Comparison of ENCODE assay signal across 17 cellular contexts in genomic region chr15:64344651-64345262, GRCh38. TPM values are rescaled to one million over a fixed set of nuclear protein-coding genes. Genes with fewer than 3 reads are reported as not detected.
A peak's percentile ranks its signal among the peaks of the same experiment; 100 is the strongest.
DNase-seq lines count a peak whose midpoint lies in the region; ATAC-seq, FAIRE-seq and TF ChIP-seq lines count a peak whose summit lies in the region.
"Had no signal": no experiment of that assay in that cellular context is flagged by ENCODE, and none has a peak within 500 bp of the region (broad histone marks: within the 10 kb centered on the region; RNA-seq: fewer than 3 reads in every experiment).

No MANE protein-coding gene starts in this region.

- no peak overlapping the region for H2AFZ ChIP-seq in Karpas-422 (ENCODE audit: low read length)
- H2AFZ ChIP-seq in GM23338, result no peak overlapping the region
- H2AFZ ChIP-seq: PC-9 had no signal

- peak; percentile 35 for DNase-seq in AG09319 (ENCODE audit: extremely low read depth, low read depth)
- DNase-seq in Karpas-422, result no peak
- peak; percentile 67 for DNase-seq in bronchial epithelial cell (ENCODE audit: low read depth)
- DNase-seq in WERI-Rb-1, result no peak
- DNase-seq in CD14-positive monocyte (ENCODE audit: low spot score), result no peak
- no peak for DNase-seq in GM23338 (ENCODE audit: low spot score)
- DNase-seq in SJCRH30, result no peak
- DNase-seq: activated CD8-positive, alpha-beta memory T cell treated with anti-CD3 and anti-CD28 coated beads for 24 hours; aorta; naive B cell; NCI-H1694; NCI-H510A; PC-9; psoas muscle had no signal

- H3K27me3 Mint-ChIP-seq in CD14-positive monocyte (ENCODE audit: low read depth in 3 of 3), result peaks cover 0 to 1% (median 0%) of the 10 kb centered on the region in 3 donors
- H3K27me3 Mint-ChIP-seq in GM23338 (ENCODE audit: insufficient read depth, low read depth, poor library complexity), result no peaks in the 10 kb centered on the region
- H3K27me3 Mint-ChIP-seq: dendritic cell treated with granulocyte-macrophage colony-stimulating factor and Interleukin-4, amounts not matched to agents 40 ng/mL and 50 ng/mL, for 4 days; naive B cell had no signal

- intact Hi-C loops in CD14-positive monocyte (cut with micrococcal nuclease), result no loop called here

- H3K27me3 ChIP-seq in Karpas-422 (ENCODE audit: low read length) (no peaks in the 10 kb centered on the region), bronchial epithelial cell (ENCODE audit: control insufficient read depth, insufficient read depth, low read length) (no peaks in the 10 kb centered on the region), WERI-Rb-1 (ENCODE audit: insufficient read depth, low read depth, severe bottlenecking) (no peaks in the 10 kb centered on the region), GM23338 (ENCODE audit: insufficient read depth) (no peaks in the 10 kb centered on the region), SJCRH30 (no peaks in the 10 kb centered on the region)

- H3K9me3 Mint-ChIP-seq in CD14-positive monocyte (peaks cover 0 to 2% (median 0%) of the 10 kb centered on the region in 7 donors), GM23338 (no peaks in the 10 kb centered on the region)
- H3K9me3 Mint-ChIP-seq: dendritic cell treated with granulocyte-macrophage colony-stimulating factor and Interleukin-4, amounts not matched to agents 40 ng/mL and 50 ng/mL, for 4 days; naive B cell; WTC11 had no signal

- no peaks in the 10 kb centered on the region for H3K9me2 ChIP-seq in Karpas-422 (replicated peaks; ENCODE audit: insufficient read depth, low read length)
- no peaks in the 10 kb centered on the region for H3K9me2 ChIP-seq in GM23338 (ENCODE audit: insufficient read depth)

- H3K4me2 ChIP-seq in Karpas-422 (ENCODE audit: low read depth, low read length, poor library complexity, severe bottlenecking) (no peak overlapping the region), GM23338 (no peak overlapping the region)
- H3K4me2 ChIP-seq: PC-9 had no signal

- H3K27ac Mint-ChIP-seq in CD14-positive monocyte (no peak overlapping the region), GM23338 (no peak overlapping the region)
- H3K27ac Mint-ChIP-seq: dendritic cell treated with granulocyte-macrophage colony-stimulating factor and Interleukin-4, amounts not matched to agents 40 ng/mL and 50 ng/mL, for 4 days; naive B cell had no signal

- TF ChIP-seq CTCF in AG09319 (IDR thresholded peaks at IDR 0.05; ENCODE audit: low read depth, low read length), result no peak
- TF ChIP-seq CTCF in bronchial epithelial cell (IDR thresholded peaks at IDR 0.05; ENCODE audit: insufficient read depth, low read length, severe bottlenecking), result no peak
- TF ChIP-seq CTCF in WERI-Rb-1 (IDR thresholded peaks at IDR 0.05; ENCODE audit: low read depth, low read length), result no peak
- TF ChIP-seq CTCF in CD14-positive monocyte (IDR thresholded peaks at IDR 0.05), result no peak
- no peak for TF ChIP-seq CTCF in GM23338 (conservative IDR thresholded peaks at IDR 0.05; ENCODE audit: low read depth in 2 of 2)

- H3K4me3 Mint-ChIP-seq in CD14-positive monocyte, result no peak overlapping the region
- no peak overlapping the region for H3K4me3 Mint-ChIP-seq in GM23338
- H3K4me3 Mint-ChIP-seq: dendritic cell treated with granulocyte-macrophage colony-stimulating factor and Interleukin-4, amounts not matched to agents 40 ng/mL and 50 ng/mL, for 4 days; naive B cell; WTC11 had no signal

- peaks cover 87% of the 10 kb centered on the region for H3K79me2 ChIP-seq in Karpas-422 (ENCODE audit: low read length)
- H3K79me2 ChIP-seq in GM23338 (replicated peaks; ENCODE audit: insufficient read depth), result peaks cover 43% of the 10 kb centered on the region

- H3F3A ChIP-seq in GM23338 (replicated peaks; ENCODE audit: low read depth), result no peaks in the 10 kb centered on the region

- H3K9me3 ChIP-seq in Karpas-422 (ENCODE audit: low read length) (no peaks in the 10 kb centered on the region), WERI-Rb-1 (ENCODE audit: severe bottlenecking) (no peaks in the 10 kb centered on the region), SJCRH30 (replicated peaks) (no peaks in the 10 kb centered on the region)
- H3K9me3 ChIP-seq: psoas muscle had no signal

- H3K27ac ChIP-seq in Karpas-422 (ENCODE audit: low read length) (0 out of 2 replicates have a peak overlapping the region, but pooled peaks have one; percentile 2), WERI-Rb-1 (no peak overlapping the region), GM23338 (ENCODE audit: low read depth) (no peak overlapping the region), SJCRH30 (no peak overlapping the region)
- H3K27ac ChIP-seq: PC-9, psoas muscle had no signal

- H3K36me3 ChIP-seq in Karpas-422 (ENCODE audit: insufficient read depth, low read length), result peaks cover 29% of the 10 kb centered on the region
- peaks cover 6% of the 10 kb centered on the region for H3K36me3 ChIP-seq in bronchial epithelial cell (ENCODE audit: control insufficient read depth, insufficient read depth, low read length)
- no peaks in the 10 kb centered on the region; the same call in 1 of the 2 replicates for H3K36me3 ChIP-seq in WERI-Rb-1
- H3K36me3 ChIP-seq in GM23338 (ENCODE audit: insufficient read depth), result no peaks in the 10 kb centered on the region
- H3K36me3 ChIP-seq in SJCRH30, result peaks cover 2% of the 10 kb centered on the region; the same call in 1 of the 2 replicates

- H3K4me1 ChIP-seq in Karpas-422 (ENCODE audit: low read length) (peaks cover 5% of the 10 kb centered on the region; the same call in 1 of the 2 replicates), GM23338 (ENCODE audit: insufficient read depth) (peaks cover 12% of the 10 kb centered on the region), SJCRH30 (no peaks in the 10 kb centered on the region)
- H3K4me1 ChIP-seq: psoas muscle had no signal

- H3K4me3 ChIP-seq in Karpas-422 (ENCODE audit: low read length) (no peak overlapping the region), bronchial epithelial cell (ENCODE audit: low read depth, low read length) (no peak overlapping the region), WERI-Rb-1 (ENCODE audit: low read depth, low read length) (no peak overlapping the region), GM23338 (no peak overlapping the region), SJCRH30 (no peak overlapping the region)
- H3K4me3 ChIP-seq: PC-9, psoas muscle had no signal

- no peak for ATAC-seq in GM23338
- ATAC-seq: psoas muscle, WTC11 had no signal

- H3K4me1 Mint-ChIP-seq in CD14-positive monocyte, result no peaks in the 10 kb centered on the region
- peaks cover 14% of the 10 kb centered on the region for H3K4me1 Mint-ChIP-seq in GM23338

- no peak for FAIRE-seq in bronchial epithelial cell (lab: Jason Lieb, UNC)
- FAIRE-seq in islet of Langerhans (lab: Jason Lieb, UNC), result peak; percentile 97

- no peak overlapping the region for H3K9ac ChIP-seq in Karpas-422 (ENCODE audit: low read length)

- no peaks in the 10 kb centered on the region for H4K20me1 ChIP-seq in Karpas-422 (ENCODE audit: insufficient read depth, low read depth, low read length)
- H4K20me1 ChIP-seq in GM23338 (replicated peaks; ENCODE audit: insufficient read depth), result no peaks in the 10 kb centered on the region

- peaks cover 44 to 49% of the 10 kb centered on the region in 2 donors for H3K36me3 Mint-ChIP-seq in CD14-positive monocyte
- H3K36me3 Mint-ChIP-seq in GM23338 (ENCODE audit: low read depth), result peaks cover 9% of the 10 kb centered on the region; the same call in 2 of the 3 replicates
- H3K36me3 Mint-ChIP-seq: naive B cell had no signal

TF ChIP-seq in GM23338, 12 proteins besides CTCF, POLR2A, EP300 and RAD21 (continues in another document):
- TF ChIP-seq REST (IDR thresholded peaks at IDR 0.05; ENCODE audit: unreplicated experiment), result no peak
- TF ChIP-seq ZNF331 (CRISPR knock-in tag; IDR thresholded peaks at IDR 0.05; ENCODE audit: low read depth), result no peak

RNA-seq across cellular contexts. Expression of gene CSNK1G1, which starts 11.2 kb away (rescaled TPM):
- 29.1 and 37.1 TPM in 2 replicates for total RNA-seq in Karpas-422 (2014; rRNA removed; shearing (Covaris generic); ENCODE audit: low replicate concordance)
- 26.3 and 27.8 TPM in 2 replicates for total RNA-seq in bronchial epithelial cell
- polyA plus RNA-seq in CD14-positive monocyte (1 to 10 TPM; 4.3 to 8.6 TPM), GM23338 (2016; fragmentation: Nextera tagmentation; extraction: Ambion mirVana) (7.3 and 9.3 TPM in 2 replicates)
- 13.4 and 14.1 TPM in 2 replicates for total RNA-seq in GM23338 (2014; rRNA removed; shearing (Covaris generic))
- total RNA-seq in SJCRH30 (2014; rRNA removed; shearing (Covaris generic)), result 15.9 and 20.3 TPM in 2 replicates

RNA-seq across cellular contexts. Expression of gene PCLAF, which starts 36.5 kb away (rescaled TPM):
- 24.7 and 223 TPM in 2 replicates for total RNA-seq in Karpas-422 (2014; rRNA removed; shearing (Covaris generic); ENCODE audit: low replicate concordance)
- total RNA-seq in bronchial epithelial cell, result 1.8 and 3.2 TPM in 2 replicates
- not detected for polyA plus RNA-seq in CD14-positive monocyte
- total RNA-seq in GM23338 (2014; rRNA removed; shearing (Covaris generic)), result 48.9 and 52.7 TPM in 2 replicates
- 202 and 206 TPM in 2 replicates for polyA plus RNA-seq in GM23338 (2016; fragmentation: Nextera tagmentation; extraction: Ambion mirVana)
- 581 and 605 TPM in 2 replicates for total RNA-seq in SJCRH30 (2014; rRNA removed; shearing (Covaris generic))

RNA-seq across cellular contexts. Expression of gene TRIP4, which starts 42.9 kb away (rescaled TPM):
- total RNA-seq in Karpas-422 (2014; rRNA removed; shearing (Covaris generic); ENCODE audit: low replicate concordance), result 9.2 and 11.9 TPM in 2 replicates
- 8.2 and 11.3 TPM in 2 replicates for total RNA-seq in bronchial epithelial cell
- polyA plus RNA-seq in CD14-positive monocyte (10 to 100 TPM; 35.6 to 40.1 TPM), GM23338 (2016; fragmentation: Nextera tagmentation; extraction: Ambion mirVana) (16.0 and 16.6 TPM in 2 replicates)
- 9.8 and 10.3 TPM in 2 replicates for total RNA-seq in GM23338 (2014; rRNA removed; shearing (Covaris generic))
- total RNA-seq in SJCRH30 (2014; rRNA removed; shearing (Covaris generic)), result 7.0 and 8.8 TPM in 2 replicates

Comparison
In these comparisons a context has a peak if more than half of its experiments do, and no peak if none do; other contexts are left out.
1. DNase-seq: peak in AG09319 (single experiment) and bronchial epithelial cell (single experiment); none in Karpas-422 (single experiment), WERI-Rb-1 (single experiment), CD14-positive monocyte (single experiment), GM23338 (single experiment) and SJCRH30 (0 of 2).